8 cellular contexts compared by ENCODE assay signal in the genomic region with DNA sequence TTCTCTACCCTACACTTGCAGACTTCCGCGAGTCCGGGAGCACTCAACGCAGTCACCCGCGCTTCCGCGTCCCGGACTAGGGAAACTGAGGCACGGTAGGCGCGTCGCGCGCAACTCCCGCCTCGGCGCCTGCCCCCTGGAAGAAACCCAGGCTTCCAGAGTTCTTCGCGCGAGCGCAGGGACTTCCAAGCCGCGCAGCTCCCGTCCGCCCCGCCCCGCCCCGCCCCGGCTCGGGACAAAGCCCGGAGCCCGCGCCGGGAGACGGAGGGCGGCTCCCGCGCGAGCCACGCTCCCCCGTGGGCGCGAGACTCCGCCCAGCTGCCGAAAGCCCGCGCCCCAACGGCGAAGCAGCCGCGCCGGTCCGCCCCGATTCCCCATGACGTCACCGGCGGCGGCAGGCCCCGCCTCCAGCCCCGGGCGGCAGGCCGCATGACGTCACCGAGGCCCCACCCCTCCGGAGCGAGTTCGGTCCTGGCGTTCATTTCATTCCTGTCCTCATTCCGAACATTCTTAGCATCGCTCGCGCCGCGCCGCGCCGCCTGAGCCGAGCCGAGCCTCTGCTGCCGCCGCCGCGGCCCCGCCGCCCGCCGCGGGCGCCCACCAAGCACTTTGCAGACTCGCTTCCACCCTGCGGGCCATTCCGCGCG. TPM values are rescaled to one million over a fixed set of nuclear protein-coding genes. Genes with fewer than 3 reads are reported as not detected.
DNase-seq lines count a peak whose midpoint lies in the region; ATAC-seq and TF ChIP-seq lines count a peak whose summit lies in the region.

A gene (plus strand): TSS at position 498 of the 647 bp plus-strand sequence.

- H3K27ac Mint-ChIP-seq in IgD-negative memory B cell, result peak within 1 kb of the TSS in 1 of 3 donors; percentile 65
- peak within 1 kb of the TSS; percentile 96 to 99 (median 98) for H3K27ac Mint-ChIP-seq in nephron

- H3K27ac ChIP-seq in RWPE1, result peak within 1 kb of the TSS; percentile 95

- H3K9me3 Mint-ChIP-seq in IgD-negative memory B cell (peaks cover 0 to 4% (median 2%) of the 10 kb centered on the region in 3 donors), nephron (no peaks in the 10 kb centered on the region)

- TF ChIP-seq CTCF in RWPE1 (conservative IDR thresholded peaks at IDR 0.05; ENCODE audit: low read depth) (no peak), nephron (IDR thresholded peaks at IDR 0.05; ENCODE audit: unreplicated experiment in 3 of 3) (no peak)

- CTCF ChIA-PET in RWPE1 (lab: Yijun Ruan, JAX), result interaction anchor here (0.7 kb wide), 1 partner anchor 186 kb away, joined by 5 read pairs; no protein-coding TSS in a partner anchor

- H3K36me3 Mint-ChIP-seq in IgD-negative memory B cell (no peaks in the 10 kb centered on the region), nephron (ENCODE audit: low read depth) (no peaks in the 10 kb centered on the region)

- DNase-seq in COLO829 (ENCODE audit: low spot score), result peak; percentile 95
- DNase-seq in RWPE1 (ENCODE audit: low spot score), result peak; percentile 94
- peak; percentile 51 for DNase-seq in activated gamma-delta T cell treated with anti-CD3 and anti-CD28 coated beads, Interleukin-2, amount 50 U/mL, for 16 hours (ENCODE audit: low read depth)
- peak; percentile 92 for DNase-seq in fibroblast of the conjunctiva (ENCODE audit: low read depth)
- peak; percentile 60 to 81 (median 77) for DNase-seq in stimulated activated naive CD4-positive, alpha-beta T cell (lab: John Stamatoyannopoulos, UW)

- H3K4me1 Mint-ChIP-seq in IgD-negative memory B cell (peaks cover 5 to 11% (median 9%) of the 10 kb centered on the region in 3 donors), nephron (peaks cover 39% of the 10 kb centered on the region)

- POLR2A ChIA-PET in RWPE1 (lab: Yijun Ruan, JAX; ENCODE audit: low non-redundant PET), result interaction anchor here (0.5 to 0.6 kb wide), 2 partner anchors 137 to 416 kb away, joined by 3 read pairs; no protein-coding TSS in a partner anchor

- peak within 1 kb of the TSS; percentile 72 to 89 (median 84) for H3K4me3 Mint-ChIP-seq in IgD-negative memory B cell
- H3K4me3 Mint-ChIP-seq in nephron, result peak within 1 kb of the TSS; percentile 92 to 99 (median 99)

- peaks cover 41% of the 10 kb centered on the region for H3K27me3 Mint-ChIP-seq in IgD-negative memory B cell
- no peaks in the 10 kb centered on the region for H3K27me3 Mint-ChIP-seq in nephron (ENCODE audit: low read depth)

- ATAC-seq in GM21528 (IDR thresholded peaks at IDR 0.05; ENCODE audit: low FRiP score, unreplicated experiment), result peak; percentile 80

RNA-seq across cellular contexts. Expression of the gene that starts here (rescaled TPM):
- not detected for polyA plus RNA-seq in IgD-negative memory B cell

Comparison
In these comparisons a context has a peak if more than half of its experiments do, and no peak if none do; other contexts are left out.
1. Peak in every context shown above with its lines: DNase-seq, ATAC-seq and H3K27ac ChIP-seq.